Comparison of ENCODE assay signal across 11 cellular contexts in the genomic region with DNA sequence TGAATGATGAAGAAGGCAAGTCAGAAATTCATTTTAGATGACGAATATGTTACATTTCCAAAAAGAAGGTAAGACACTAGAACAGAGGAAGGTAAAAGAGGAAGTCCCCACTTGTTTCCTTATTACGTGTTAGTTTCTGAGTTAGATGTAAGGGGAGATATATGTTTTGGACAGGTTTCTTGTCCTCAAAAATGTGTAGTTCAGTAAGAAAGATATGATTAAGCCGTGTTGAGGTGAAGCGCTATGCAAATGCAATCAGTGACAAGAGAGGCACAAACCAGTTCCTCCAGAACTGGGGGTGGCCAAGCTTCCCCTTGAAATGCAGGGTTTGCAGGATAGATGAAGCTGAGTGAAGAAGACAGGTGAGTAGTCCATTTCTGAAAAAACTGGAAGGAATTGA.
DNase-seq lines count a peak whose midpoint lies in the region; ATAC-seq and TF ChIP-seq lines count a peak whose summit lies in the region.
"Had no signal": no experiment of that assay in that cellular context is flagged by ENCODE, and none has a peak within 500 bp of the region (broad histone marks: within the 10 kb centered on the region; RNA-seq: fewer than 3 reads in every experiment).

No MANE protein-coding gene starts in this region.

- DNase-seq in Calu3 (peak; percentile 6), GM19240 (ENCODE audit: insufficient read length, low spot score) (peak; percentile 34), MV-4-11 (lab: John Stamatoyannopoulos, UW) (peak; percentile 42), lower lobe of right lung (no peak), esophagus muscularis mucosa (ENCODE audit: extremely low spot score) (no peak)
- no peak for DNase-seq in activated naive CD4-positive, alpha-beta T cell treated with anti-CD3 and anti-CD28 coated beads, Interleukin-2, amount 50 U/mL, for 72 hours (ENCODE audit: low spot score in 2 of 2)
- DNase-seq in effector CD8-positive, alpha-beta T cell (lab: John Stamatoyannopoulos, UW) = no peak
- DNase-seq: gastrocnemius medialis, tibial artery had no signal

- H3K27me3 Mint-ChIP-seq in Calu3 (ENCODE audit: unreplicated experiment) = no peaks in the 10 kb centered on the region

- TF ChIP-seq EP300 in esophagus muscularis mucosa (IDR thresholded peaks at IDR 0.05) = no peak

- no peaks in the 10 kb centered on the region for H3K36me3 ChIP-seq in lower lobe of right lung
- H3K36me3 ChIP-seq in esophagus muscularis mucosa = no peaks in the 10 kb centered on the region
- H3K36me3 ChIP-seq: gastrocnemius medialis, tibial artery had no signal

- no peak overlapping the region for H3K4me3 Mint-ChIP-seq in Calu3 (ENCODE audit: low read depth, unreplicated experiment)

- H3K9me3 ChIP-seq in lower lobe of right lung (peaks cover 5% of the 10 kb centered on the region), esophagus muscularis mucosa (no peaks in the 10 kb centered on the region)
- H3K9me3 ChIP-seq: gastrocnemius medialis, tibial artery had no signal

- WGBS in esophagus muscularis mucosa = 79% methylated on average over 4 of the region's 4 CpGs

- H3K27me3 ChIP-seq in lower lobe of right lung (ENCODE audit: low read depth) (no peaks in the 10 kb centered on the region), esophagus muscularis mucosa (peaks cover 0 to 7% (median 0%) of the 10 kb centered on the region in 4 donors)
- H3K27me3 ChIP-seq: gastrocnemius medialis, tibial artery had no signal

- CTCF ChIA-PET in Calu3 (lab: Charles Lee) = no interaction called here

- peak; percentile 81 for ATAC-seq in activated naive CD4-positive, alpha-beta T cell treated with anti-CD3 and anti-CD28 coated beads, Interleukin-2, amount 50 U/mL, for 72 hours
- no peak for ATAC-seq in GM19324 (IDR thresholded peaks at IDR 0.05; ENCODE audit: low FRiP score, unreplicated experiment)
- no peak for ATAC-seq in lower lobe of right lung
- ATAC-seq: gastrocnemius medialis had no signal

- H3K27ac ChIP-seq in lower lobe of right lung = no peak overlapping the region
- H3K27ac ChIP-seq in esophagus muscularis mucosa (replicated peaks in 1 of 4) = no peak overlapping the region
- H3K27ac ChIP-seq: gastrocnemius medialis, HL-60, tibial artery had no signal

- H3K4me1 ChIP-seq in lower lobe of right lung = no peaks in the 10 kb centered on the region
- H3K4me1 ChIP-seq in esophagus muscularis mucosa = no peaks in the 10 kb centered on the region
- H3K4me1 ChIP-seq: gastrocnemius medialis, tibial artery had no signal

- H3K4me3 ChIP-seq in lower lobe of right lung (no peak overlapping the region), esophagus muscularis mucosa (no peak overlapping the region)
- H3K4me3 ChIP-seq: gastrocnemius medialis, tibial artery had no signal

- intact Hi-C loops in Calu3 (cut with micrococcal nuclease; ENCODE audit: unreplicated experiment) (no loop called here), lower lobe of right lung (cut with DNase I) (no loop called here), esophagus muscularis mucosa (cut with DNase I) (no loop called here)

- no peak for TF ChIP-seq POLR2A in esophagus muscularis mucosa (IDR thresholded peaks at IDR 0.05; ENCODE audit: low read depth)

- TF ChIP-seq CTCF in Calu3 (IDR thresholded peaks at IDR 0.05; ENCODE audit: unreplicated experiment) (no peak), lower lobe of right lung (IDR thresholded peaks at IDR 0.05) (no peak), esophagus muscularis mucosa (IDR thresholded peaks at IDR 0.05) (no peak)

- peaks cover 17% of the 10 kb centered on the region for H3K4me1 Mint-ChIP-seq in Calu3 (ENCODE audit: low read depth, unreplicated experiment)

- peak overlapping the region; percentile 38 for H3K27ac Mint-ChIP-seq in Calu3 (ENCODE audit: unreplicated experiment)
- peak overlapping the region; percentile 87 to 97 for H3K27ac Mint-ChIP-seq in activated naive CD4-positive, alpha-beta T cell treated with anti-CD3 and anti-CD28 coated beads, Interleukin-2, amount 50 U/mL, for 72 hours

- H3K36me3 Mint-ChIP-seq in Calu3 (ENCODE audit: insufficient read depth, unreplicated experiment) = no peaks in the 10 kb centered on the region
- peaks cover 10 to 21% of the 10 kb centered on the region in 2 donors for H3K36me3 Mint-ChIP-seq in activated naive CD4-positive, alpha-beta T cell treated with anti-CD3 and anti-CD28 coated beads, Interleukin-2, amount 50 U/mL, for 72 hours

- peaks cover 5% of the 10 kb centered on the region for H3K9me3 Mint-ChIP-seq in Calu3 (ENCODE audit: low read depth, unreplicated experiment)
- peaks cover 9 to 29% of the 10 kb centered on the region in 2 donors for H3K9me3 Mint-ChIP-seq in activated naive CD4-positive, alpha-beta T cell treated with anti-CD3 and anti-CD28 coated beads, Interleukin-2, amount 50 U/mL, for 72 hours

- BruUV-seq in Calu3 (replicated peaks; lab: Mats Ljungman, UMichigan) = no TSS peak

Comparison
In these comparisons a context has a peak if more than half of its experiments do, and no peak if none do; other contexts are left out.
1. DNase-seq: peak in Calu3 (single experiment), GM19240 (single experiment) and MV-4-11 (single experiment); none in activated naive CD4-positive, alpha-beta T cell treated with anti-CD3 and anti-CD28 coated beads, Interleukin-2, amount 50 U/mL, for 72 hours (0 of 2), lower lobe of right lung (single experiment), effector CD8-positive, alpha-beta T cell (single experiment) and esophagus muscularis mucosa (single experiment).
2. ATAC-seq: peak in activated naive CD4-positive, alpha-beta T cell treated with anti-CD3 and anti-CD28 coated beads, Interleukin-2, amount 50 U/mL, for 72 hours (2 of 2); none in GM19324 (single experiment) and lower lobe of right lung (0 of 2).